10 cellular contexts compared by ENCODE assay signal in the genomic region with DNA sequence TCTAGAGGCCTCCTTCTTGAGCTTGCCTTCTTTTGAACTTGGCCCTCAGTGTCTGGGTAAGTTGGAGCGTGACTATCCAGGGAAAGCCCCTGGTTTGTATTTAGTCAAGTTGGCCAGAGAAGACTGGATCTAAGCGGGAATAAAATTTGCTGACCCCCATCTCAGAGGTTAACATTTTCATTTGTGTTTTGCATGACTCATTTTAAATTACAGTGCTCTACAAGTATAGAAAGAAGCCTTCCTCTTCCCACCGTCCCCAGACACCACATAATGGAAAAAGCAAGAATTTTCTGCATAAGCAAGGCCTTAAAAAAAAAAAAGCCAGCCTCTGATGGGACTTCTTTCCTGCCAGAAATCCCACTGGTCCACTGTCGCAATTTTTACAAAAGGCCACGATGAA. TPM values are rescaled to one million over a fixed set of nuclear protein-coding genes. Genes with fewer than 3 reads are reported as not detected.
A peak's percentile ranks its signal among the peaks of the same experiment; 100 is the strongest.
DNase-seq lines count a peak whose midpoint lies in the region; ATAC-seq and TF ChIP-seq lines count a peak whose summit lies in the region.
"Had no signal": no experiment of that assay in that cellular context is flagged by ENCODE, and none has a peak within 500 bp of the region (broad histone marks: within the 10 kb centered on the region; RNA-seq: fewer than 3 reads in every experiment).

No MANE protein-coding gene starts in this region.

- H3K4me3 ChIP-seq in DND-41 (ENCODE audit: low read depth in 1 of 2, low read length in 2 of 2) (no peak overlapping the region), SJSA1 (no peak overlapping the region), fibroblast of the aortic adventitia (ENCODE audit: low read depth, low read length) (no peak overlapping the region), sigmoid colon (no peak overlapping the region), MM.1S (ENCODE audit: low read length) (no peak overlapping the region)

- peaks cover 92% of the 10 kb centered on the region for H3K79me2 ChIP-seq in DND-41 (ENCODE audit: insufficient read depth, low read length)
- peaks cover 3% of the 10 kb centered on the region; the same call in 1 of the 2 replicates for H3K79me2 ChIP-seq in MM.1S (ENCODE audit: low read length)

- TF ChIP-seq CTCF in DND-41 (IDR thresholded peaks at IDR 0.05; ENCODE audit: borderline replicate concordance, extremely low read depth, low read length, poor library complexity, severe bottlenecking) (no peak), fibroblast of the aortic adventitia (IDR thresholded peaks at IDR 0.05; ENCODE audit: insufficient read depth, low read length) (no peak), sigmoid colon (IDR thresholded peaks at IDR 0.05) (no peak), MM.1S (IDR thresholded peaks at IDR 0.05; ENCODE audit: low read length) (no peak)

- no peak overlapping the region for H3K9ac ChIP-seq in DND-41 (ENCODE audit: low read depth, low read length)
- H3K9ac ChIP-seq in MM.1S (ENCODE audit: low read length), result no peak overlapping the region

- TF ChIP-seq POLR2A in sigmoid colon (IDR thresholded peaks at IDR 0.05), result no peak

- H3K4me2 ChIP-seq in DND-41 (ENCODE audit: insufficient read depth, low read length), result no peak overlapping the region
- no peak overlapping the region for H3K4me2 ChIP-seq in MM.1S (ENCODE audit: low read depth, low read length)

- H3F3A ChIP-seq in MM.1S (ENCODE audit: insufficient read depth, low read length), result no peaks in the 10 kb centered on the region

- no peak for DNase-seq in DND-41
- DNase-seq in SJSA1 (ENCODE audit: low read depth in 1 of 2, low spot score in 2 of 2), result peak in 1 of 2 experiments; percentile 51
- DNase-seq in fibroblast of the aortic adventitia (ENCODE audit: low read depth), result peak; percentile 71
- no peak for DNase-seq in sigmoid colon
- DNase-seq in GM19238 (ENCODE audit: insufficient read length, low spot score), result no peak
- no peak for DNase-seq in MM.1S
- DNase-seq in caudate nucleus (lab: John Stamatoyannopoulos, UW), result no peak
- no peak for DNase-seq in activated CD4-positive, CD25-positive, alpha-beta regulatory T cell (lab: John Stamatoyannopoulos, UW)
- DNase-seq: nucleus accumbens had no signal

- no peak for TF ChIP-seq EP300 in sigmoid colon (IDR thresholded peaks at IDR 0.05)

- ATAC-seq in DND-41 (ENCODE audit: insufficient read depth, low read depth), result no peak
- ATAC-seq: HepG2 had no signal

- WGBS in sigmoid colon, 2 donors, result 68 to 76% methylated on average over 5 of the region's 5 CpGs

- intact Hi-C loops in sigmoid colon (cut with DNase I), result loop anchor here (10.0 kb wide), 1 partner anchor 218 kb away; no protein-coding TSS in a partner anchor

- no peaks in the 10 kb centered on the region for H3K27me3 ChIP-seq in DND-41 (ENCODE audit: insufficient read depth, low read length, poor library complexity)
- H3K27me3 ChIP-seq in SJSA1 (replicated peaks), result no peaks in the 10 kb centered on the region
- no peaks in the 10 kb centered on the region for H3K27me3 ChIP-seq in sigmoid colon
- no peaks in the 10 kb centered on the region for H3K27me3 ChIP-seq in MM.1S (replicated peaks; ENCODE audit: insufficient read depth, low read length)

- H3K4me1 ChIP-seq in DND-41 (ENCODE audit: insufficient read depth, low read length) (peaks cover 65% of the 10 kb centered on the region), SJSA1 (replicated peaks) (peaks cover 46% of the 10 kb centered on the region), sigmoid colon (peaks cover 0 to 86% (median 68%) of the 10 kb centered on the region in 4 donors), MM.1S (ENCODE audit: low read length) (no peaks in the 10 kb centered on the region)

- no peaks in the 10 kb centered on the region for H3K9me2 ChIP-seq in MM.1S (replicated peaks; ENCODE audit: insufficient read depth, low read length)

- H3K36me3 ChIP-seq in DND-41 (ENCODE audit: insufficient read depth, low read length), result peaks cover 16% of the 10 kb centered on the region
- no peaks in the 10 kb centered on the region for H3K36me3 ChIP-seq in SJSA1
- no peaks in the 10 kb centered on the region for H3K36me3 ChIP-seq in sigmoid colon
- H3K36me3 ChIP-seq in MM.1S (replicated peaks; ENCODE audit: insufficient read depth, low read length), result no peaks in the 10 kb centered on the region

- H3K9me3 ChIP-seq in DND-41 (ENCODE audit: insufficient read depth, low read length, severe bottlenecking), result no peaks in the 10 kb centered on the region
- no peaks in the 10 kb centered on the region for H3K9me3 ChIP-seq in SJSA1 (replicated peaks)
- H3K9me3 ChIP-seq in sigmoid colon, result no peaks in the 10 kb centered on the region
- H3K9me3 ChIP-seq in MM.1S (replicated peaks; ENCODE audit: insufficient read depth, low read length), result no peaks in the 10 kb centered on the region

- H3K27ac ChIP-seq in DND-41 (ENCODE audit: low read length) (peak overlapping the region; percentile 49; the same call in 1 of the 2 replicates), SJSA1 (peak overlapping the region; percentile 9; the same call in 1 of the 2 replicates), sigmoid colon (peak overlapping the region in 3 of 4 donors; percentile 38 to 74 (median 69)), MM.1S (ENCODE audit: low read length) (no peak overlapping the region), caudate nucleus (ENCODE audit: low read depth, low read length) (no peak overlapping the region)

- no peak overlapping the region for H2AFZ ChIP-seq in DND-41 (ENCODE audit: low read depth, low read length)
- no peak overlapping the region for H2AFZ ChIP-seq in MM.1S (ENCODE audit: low read length)

- H4K20me1 ChIP-seq in DND-41 (ENCODE audit: insufficient read depth, low read length) (no peaks in the 10 kb centered on the region; the same call in 1 of the 2 replicates), MM.1S (ENCODE audit: insufficient read depth, low read length) (no peaks in the 10 kb centered on the region)

RNA-seq across cellular contexts. Expression of gene PIK3R1, which starts 27.2 kb away (rescaled TPM):
- 7.5 and 12.1 TPM in 2 replicates for total RNA-seq in SJSA1 (2014; rRNA removed; shearing (Covaris generic))
- total RNA-seq in fibroblast of the aortic adventitia (ENCODE audit: low replicate concordance), result 45.1 and 281 TPM in 2 replicates
- 100 to 1,000 TPM; 177 to 227 (median 190) TPM for total RNA-seq in sigmoid colon
- polyA plus RNA-seq in sigmoid colon, result 10 to 100 TPM in 2 of 3 donors, 1 to 10 TPM in 1; 9.2 to 28.5 (median 13.2) TPM

Comparison
In these comparisons a context has a peak if more than half of its experiments do, and no peak if none do; other contexts are left out.
1. H3K27ac ChIP-seq: peak in DND-41 (single experiment), SJSA1 (single experiment) and sigmoid colon (3 of 4); none in MM.1S (single experiment) and caudate nucleus (single experiment).